8 cellular contexts compared by ENCODE assay signal in the genomic region with DNA sequence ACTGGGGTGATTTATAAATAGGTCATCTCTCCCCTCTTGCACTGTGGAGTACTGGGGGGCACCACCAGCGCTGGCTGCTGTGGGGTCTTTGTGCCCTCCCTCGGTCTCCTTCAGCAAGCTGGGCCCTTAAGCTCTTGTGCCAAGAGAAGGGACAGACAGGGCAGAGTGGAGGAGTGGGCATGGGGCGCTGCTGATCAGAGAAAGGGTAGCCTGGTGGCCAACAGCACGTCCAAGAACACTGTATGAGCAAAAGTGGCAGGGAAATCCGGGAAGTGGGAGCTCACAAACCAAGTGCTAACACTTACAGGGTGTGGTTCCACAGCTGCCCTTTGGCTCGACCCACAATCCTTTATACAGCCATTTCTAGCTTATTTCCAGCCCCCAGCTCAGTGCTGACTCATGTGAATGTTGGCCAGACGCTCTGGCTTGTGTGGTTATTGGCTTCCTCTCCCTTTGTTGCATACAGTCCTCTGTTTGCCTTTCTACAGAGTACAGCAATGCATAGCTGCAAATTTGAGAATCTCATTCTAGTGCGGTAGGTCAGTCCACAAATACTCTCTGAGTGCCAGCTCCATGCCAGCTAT.
DNase-seq lines count a peak whose midpoint lies in the region; ATAC-seq and TF ChIP-seq lines count a peak whose summit lies in the region.

No MANE protein-coding gene starts in this region.

- peak overlapping the region; percentile 27; the same call in 1 of the 2 replicates for H3K4me2 ChIP-seq in MM.1S (ENCODE audit: low read depth, low read length)

- H3K27me3 ChIP-seq in BJ (ENCODE audit: control insufficient read depth, insufficient read depth, low read length) (no peaks in the 10 kb centered on the region), MM.1S (replicated peaks; ENCODE audit: insufficient read depth, low read length) (no peaks in the 10 kb centered on the region), prostate gland (replicated peaks; ENCODE audit: insufficient read depth) (no peaks in the 10 kb centered on the region)

- ATAC-seq in HG03378 (IDR thresholded peaks at IDR 0.05; ENCODE audit: unreplicated experiment) (no peak), HG02981 (IDR thresholded peaks at IDR 0.05; ENCODE audit: unreplicated experiment) (no peak)

- H3K36me3 ChIP-seq in BJ (ENCODE audit: control insufficient read depth, insufficient read depth, low read length) (no peaks in the 10 kb centered on the region), MM.1S (replicated peaks; ENCODE audit: insufficient read depth, low read length) (no peaks in the 10 kb centered on the region), prostate gland (no peaks in the 10 kb centered on the region)

- H4K20me1 ChIP-seq in MM.1S (ENCODE audit: insufficient read depth, low read length), result no peaks in the 10 kb centered on the region

- H3K79me2 ChIP-seq in MM.1S (ENCODE audit: low read length), result no peaks in the 10 kb centered on the region

- 44% methylated on average over 8 of the region's 8 CpGs for WGBS in prostate gland

- TF ChIP-seq POLR2A in prostate gland (IDR thresholded peaks at IDR 0.05), result no peak

- POLR2A ChIA-PET in BJ (lab: Charles Lee), result no interaction called here

- H3K4me1 ChIP-seq in MM.1S (ENCODE audit: low read length), result peaks cover 14% of the 10 kb centered on the region
- H3K4me1 ChIP-seq in prostate gland (replicated peaks), result no peaks in the 10 kb centered on the region

- H3K27ac ChIP-seq in MM.1S (ENCODE audit: low read length) (peak overlapping the region; percentile 49; the same call in 1 of the 2 replicates), prostate gland (no peak overlapping the region)

- no peak overlapping the region for H3K9ac ChIP-seq in MM.1S (ENCODE audit: low read length)

- TF ChIP-seq CTCF in BJ (IDR thresholded peaks at IDR 0.05; ENCODE audit: insufficient read depth, low read depth, low read length) (no peak), MM.1S (IDR thresholded peaks at IDR 0.05; ENCODE audit: low read length) (no peak), prostate gland (IDR thresholded peaks at IDR 0.05) (no peak)

- H3K9me2 ChIP-seq in MM.1S (replicated peaks; ENCODE audit: insufficient read depth, low read length), result no peaks in the 10 kb centered on the region

- peak overlapping the region; percentile 58 for H2AFZ ChIP-seq in MM.1S (ENCODE audit: low read length)

- H3K9me3 ChIP-seq in MM.1S (replicated peaks; ENCODE audit: insufficient read depth, low read length) (no peaks in the 10 kb centered on the region), prostate gland (no peaks in the 10 kb centered on the region)

- intact Hi-C loops in prostate gland (cut with DNase I), result no loop called here

- DNase-seq in BJ (ENCODE audit: low read depth) (peak; percentile 19), MM.1S (peak; percentile 76), brain pericyte (ENCODE audit: low read depth, low spot score) (peak; percentile 31), mucosa of gallbladder (ENCODE audit: low spot score) (peak; percentile 33), DMS79 (lab: John Stamatoyannopoulos, UW) (no peak), prostate gland (ENCODE audit: low spot score) (no peak)

- no peaks in the 10 kb centered on the region for H3F3A ChIP-seq in MM.1S (ENCODE audit: insufficient read depth, low read length)

- H3K4me3 ChIP-seq in BJ (ENCODE audit: low read depth, low read length), result no peak overlapping the region
- H3K4me3 ChIP-seq in MM.1S (ENCODE audit: low read length), result no peak overlapping the region
- no peak overlapping the region for H3K4me3 ChIP-seq in prostate gland

- CTCF ChIA-PET in BJ (lab: Yijun Ruan, JAX), result interaction anchor here (0.9 kb wide), 1 partner anchor 9 kb away, joined by 4 read pairs; no protein-coding TSS in a partner anchor

Comparison
In these comparisons a context has a peak if more than half of its experiments do, and no peak if none do; other contexts are left out.
1. DNase-seq: peak in BJ (single experiment), MM.1S (single experiment), brain pericyte (single experiment) and mucosa of gallbladder (single experiment); none in DMS79 (single experiment) and prostate gland (single experiment).